19 cellular contexts compared by ENCODE assay signal in genomic region chr1:153577624-153578051, GRCh38. TPM values are rescaled to one million over a fixed set of nuclear protein-coding genes. Genes with fewer than 3 reads are reported as not detected.
DNase-seq lines count a peak whose midpoint lies in the region; ATAC-seq and TF ChIP-seq lines count a peak whose summit lies in the region.
"Had no signal": no experiment of that assay in that cellular context is flagged by ENCODE, and none has a peak within 500 bp of the region (broad histone marks: within the 10 kb centered on the region; RNA-seq: fewer than 3 reads in every experiment).

No MANE protein-coding gene starts in this region.

- WGBS in GM23248 (ENCODE audit: low coverage in 1 of 2, low lambda C conversion rate in 2 of 2, missing lambda C conversion rate in 2 of 2), 2 experiments: 66 to 71% methylated on average over 9 of the region's 9 CpGs

- H3K4me3 ChIP-seq in GM23248 (no peak overlapping the region), WERI-Rb-1 (ENCODE audit: low read depth, low read length) (no peak overlapping the region)
- H3K4me3 ChIP-seq: uterus had no signal

- H3K27ac ChIP-seq in GM23248: no peak overlapping the region
- peak overlapping the region; percentile 87 for H3K27ac ChIP-seq in WERI-Rb-1
- H3K27ac ChIP-seq: uterus, VCaP had no signal

- TF ChIP-seq CTCF in WERI-Rb-1 (IDR thresholded peaks at IDR 0.05; ENCODE audit: low read depth, low read length): no peak

- ATAC-seq in sciatic nerve: peak; percentile 75

- H3K9me3 ChIP-seq in GM23248 (ENCODE audit: low read depth): no peaks in the 10 kb centered on the region
- peaks cover 16% of the 10 kb centered on the region for H3K9me3 ChIP-seq in WERI-Rb-1 (ENCODE audit: severe bottlenecking)
- H3K9me3 ChIP-seq: uterus had no signal

- H3K36me3 ChIP-seq in GM23248 (ENCODE audit: low read depth) (no peaks in the 10 kb centered on the region), WERI-Rb-1 (no peaks in the 10 kb centered on the region)
- H3K36me3 ChIP-seq: uterus had no signal

- H3K9ac ChIP-seq in GM23248: no peak overlapping the region

- H3K79me2 ChIP-seq in GM23248 (ENCODE audit: insufficient read depth): no peaks in the 10 kb centered on the region

- H2AFZ ChIP-seq in GM23248: no peak overlapping the region

- no peaks in the 10 kb centered on the region for H3K9me2 ChIP-seq in GM23248 (ENCODE audit: insufficient read depth)

- H3K4me2 ChIP-seq in GM23248 (ENCODE audit: unreplicated experiment): peak overlapping the region; percentile 34

- intact Hi-C loops in sciatic nerve (cut with DNase I): loop anchor here (5.0 kb wide), 1 partner anchor 40 kb away; the partner anchor contains the start of gene S100A14

- no peak for DNase-seq in GM23248
- DNase-seq in WERI-Rb-1: no peak
- peak in 29 of 51 donors; percentile 6 to 59 (median 36) for DNase-seq in hypothalamus (lab: John Stamatoyannopoulos, UW)
- DNase-seq in sciatic nerve (ENCODE audit: low spot score): peak; percentile 56
- no peak for DNase-seq in RKO (ENCODE audit: low spot score)
- no peak for DNase-seq in NCI-H1436 (lab: John Stamatoyannopoulos, UW)
- no peak for DNase-seq in AG20443 (ENCODE audit: low spot score)
- DNase-seq in cerebellar nuclear complex (lab: John Stamatoyannopoulos, UW): no peak
- DNase-seq: activated effector memory CD4-positive, alpha-beta T cell treated with anti-CD3 and anti-CD28 coated beads, Interleukin-2, amount 50 U/mL, for 16 hours; DMS153; GOT3; NCI-H1092 treated with DMSO at 0.1 percent for 48 hours; stimulated activated naive CD4-positive, alpha-beta T cell; uterus had no signal

- peaks cover 30% of the 10 kb centered on the region for H3K4me1 ChIP-seq in GM23248 (ENCODE audit: insufficient read depth)
- H3K4me1 ChIP-seq: uterus had no signal

- H3F3A ChIP-seq in GM23248 (ENCODE audit: insufficient read depth): peaks cover 31% of the 10 kb centered on the region

- H4K20me1 ChIP-seq in GM23248 (ENCODE audit: insufficient read depth): no peaks in the 10 kb centered on the region

- in situ Hi-C loops in GM23248 (cut with MboI): no loop called here

- H3K27me3 ChIP-seq in GM23248 (replicated peaks; ENCODE audit: insufficient read depth): no peaks in the 10 kb centered on the region
- no peaks in the 10 kb centered on the region for H3K27me3 ChIP-seq in WERI-Rb-1 (ENCODE audit: insufficient read depth, low read depth, severe bottlenecking)
- H3K27me3 ChIP-seq: uterus had no signal

RNA-seq across cellular contexts. Expression of gene S100A2, which starts 12.0 kb away (rescaled TPM):
- total RNA-seq in GM23248 (2014; rRNA removed; shearing (Covaris generic)): 1.7 and 9.0 TPM in 2 replicates
- polyA plus RNA-seq in GM23248 (2016; fragmentation: Nextera tagmentation; extraction: Ambion mirVana): 8.6 and 11.8 TPM in 2 replicates
- total RNA-seq in sciatic nerve: 3.5 TPM
- total RNA-seq: liver had no signal
- polyA plus RNA-seq: IgD-negative memory B cell, neural cell had no signal

RNA-seq across cellular contexts. Expression of gene S100A3, which starts 28.6 kb away (rescaled TPM):
- 2.2 and 3.8 TPM in 2 replicates for total RNA-seq in GM23248 (2014; rRNA removed; shearing (Covaris generic))
- 7.5 and 8.0 TPM in 2 replicates for polyA plus RNA-seq in GM23248 (2016; fragmentation: Nextera tagmentation; extraction: Ambion mirVana)
- not detected for total RNA-seq in sciatic nerve
- total RNA-seq: activated CD8-positive, alpha-beta memory T cell treated with anti-CD3 and anti-CD28 coated beads for 36 hours; liver had no signal
- polyA plus RNA-seq: IgD-negative memory B cell, liver, neural cell had no signal

RNA-seq across cellular contexts. Expression of gene S100A4, which starts 32.0 kb away (rescaled TPM):
- total RNA-seq in GM23248 (2014; rRNA removed; shearing (Covaris generic)): 236 and 249 TPM in 2 replicates
- 608 and 610 TPM in 2 replicates for polyA plus RNA-seq in GM23248 (2016; fragmentation: Nextera tagmentation; extraction: Ambion mirVana)
- 258 TPM for total RNA-seq in sciatic nerve
- polyA plus RNA-seq: neural cell had no signal

RNA-seq across cellular contexts. Expression of gene S100A16, which starts 35.3 kb away (rescaled TPM):
- 495 and 615 TPM in 2 replicates for total RNA-seq in GM23248 (2014; rRNA removed; shearing (Covaris generic))
- polyA plus RNA-seq in GM23248 (2016; fragmentation: Nextera tagmentation; extraction: Ambion mirVana): 801 and 826 TPM in 2 replicates
- total RNA-seq in sciatic nerve: 58.4 TPM
- total RNA-seq: activated CD8-positive, alpha-beta memory T cell treated with anti-CD3 and anti-CD28 coated beads for 36 hours had no signal
- polyA plus RNA-seq: IgD-negative memory B cell, neural cell had no signal

RNA-seq across cellular contexts. Expression of gene S100A5, which starts 36.9 kb away (rescaled TPM):
- total RNA-seq in GM23248 (2014; rRNA removed; shearing (Covaris generic)): not detected in 2 replicates
- polyA plus RNA-seq in GM23248 (2016; fragmentation: Nextera tagmentation; extraction: Ambion mirVana): 0.41 TPM in 1 of 2 replicates, not detected in the other
- total RNA-seq in sciatic nerve: not detected
- total RNA-seq: liver, uterus had no signal
- polyA plus RNA-seq: liver, neural cell had no signal

Comparison
In these comparisons a context has a peak if more than half of its experiments do, and no peak if none do; other contexts are left out.
1. DNase-seq: peak in hypothalamus (29 of 51) and sciatic nerve (single experiment); none in GM23248 (single experiment), WERI-Rb-1 (single experiment), RKO (single experiment), NCI-H1436 (single experiment), AG20443 (single experiment) and cerebellar nuclear complex (0 of 2).